ENCODE assay signal across 1 cellular context in genomic region chr6:26251354-26252081, GRCh38.
TF ChIP-seq lines count a peak whose summit lies in the region.

No MANE protein-coding gene starts in this region.

TF ChIP-seq in HepG2, 621 proteins besides CTCF, POLR2A, EP300 and RAD21 (continued from another document and continues in another):
- TF ChIP-seq ZBTB40 (IDR thresholded peaks at IDR 0.05) (no peak), ZBTB40 (CRISPR knock-in tag; IDR thresholded peaks at IDR 0.05) (peak; percentile 48; the same call in 1 of the 2 replicates), GLMP (CRISPR knock-in tag; IDR thresholded peaks at IDR 0.05; ENCODE audit: borderline replicate concordance) (no peak), ZNF841 (CRISPR knock-in tag; IDR thresholded peaks at IDR 0.05; ENCODE audit: borderline replicate concordance) (no peak), MEIS1 (CRISPR knock-in tag; IDR thresholded peaks at IDR 0.05; ENCODE audit: borderline replicate concordance) (no peak), HNF1A (IDR thresholded peaks at IDR 0.05; ENCODE audit: low read depth) (no peak), HNF1A (CRISPR knock-in tag; IDR thresholded peaks at IDR 0.05; ENCODE audit: borderline replicate concordance) (0 out of 2 replicates have a peak, but pooled peaks have one; percentile 17), ZBTB26 (CRISPR knock-in tag; IDR thresholded peaks at IDR 0.05; ENCODE audit: borderline replicate concordance) (no peak), TEAD3 (CRISPR knock-in tag; optimal IDR thresholded peaks at IDR 0.05; ENCODE audit: borderline replicate concordance) (peak; percentile 9), ZFP91 (CRISPR knock-in tag; IDR thresholded peaks at IDR 0.05; ENCODE audit: borderline replicate concordance) (peak; percentile 32; the same call in 1 of the 2 replicates), ZNF296 (CRISPR knock-in tag; conservative IDR thresholded peaks at IDR 0.05) (no peak), ZC3H13 (CRISPR knock-in tag; IDR thresholded peaks at IDR 0.05) (no peak), EHMT2 (IDR thresholded peaks at IDR 0.05; ENCODE audit: borderline replicate concordance, low read depth, low read length) (no peak), AFF4 (CRISPR knock-in tag; IDR thresholded peaks at IDR 0.05) (0 out of 2 replicates have a peak, but pooled peaks have one; percentile 43), ZNF7 (CRISPR knock-in tag; IDR thresholded peaks at IDR 0.05) (no peak), HIVEP1 (CRISPR knock-in tag; IDR thresholded peaks at IDR 0.05) (0 out of 2 replicates have a peak, but pooled peaks have one; percentile 23), ZNF496 (CRISPR knock-in tag; IDR thresholded peaks at IDR 0.05; ENCODE audit: insufficient replicate concordance) (no peak), HHEX (CRISPR knock-in tag; IDR thresholded peaks at IDR 0.05) (no peak), ZNF549 (CRISPR knock-in tag; IDR thresholded peaks at IDR 0.05) (0 out of 2 replicates have a peak, but pooled peaks have one; percentile 21), ZNF740 (CRISPR knock-in tag; IDR thresholded peaks at IDR 0.05) (no peak), PTBP1 (IDR thresholded peaks at IDR 0.05; ENCODE audit: low read depth, low read length, poor library complexity, severe bottlenecking) (no peak), MBD4 (IDR thresholded peaks at IDR 0.05; ENCODE audit: borderline replicate concordance, low read length) (no peak), SSRP1 (CRISPR knock-in tag; IDR thresholded peaks at IDR 0.05) (no peak), ZNF567 (CRISPR knock-in tag; IDR thresholded peaks at IDR 0.05; ENCODE audit: borderline replicate concordance) (no peak), TBX2 (CRISPR knock-in tag; IDR thresholded peaks at IDR 0.05; ENCODE audit: borderline replicate concordance) (no peak), SP140L (CRISPR knock-in tag; IDR thresholded peaks at IDR 0.05; ENCODE audit: borderline replicate concordance) (no peak), NR3C1 (CRISPR knock-in tag; IDR thresholded peaks at IDR 0.05) (no peak), ZNF44 (CRISPR knock-in tag; IDR thresholded peaks at IDR 0.05) (0 out of 2 replicates have a peak, but pooled peaks have one; percentile 54), BCLAF1 (IDR thresholded peaks at IDR 0.05) (no peak)
